30 cellular contexts compared by ENCODE assay signal in genomic region chr1:17314491-17314971, GRCh38. TPM values are rescaled to one million over a fixed set of nuclear protein-coding genes. Genes with fewer than 3 reads are reported as not detected.
A peak's percentile ranks its signal among the peaks of the same experiment; 100 is the strongest.
DNase-seq lines count a peak whose midpoint lies in the region; ATAC-seq, FAIRE-seq and TF ChIP-seq lines count a peak whose summit lies in the region.
"Had no signal": no experiment of that assay in that cellular context is flagged by ENCODE, and none has a peak within 500 bp of the region (broad histone marks: within the 10 kb centered on the region; RNA-seq: fewer than 3 reads in every experiment).

No MANE protein-coding gene starts in this region.

- FAIRE-seq in frontal cortex (lab: Jason Lieb, UNC): no peak
- FAIRE-seq: astrocyte, kidney had no signal

- H3K27ac Mint-ChIP-seq in chondrocyte (ENCODE audit: unreplicated experiment): no peak overlapping the region
- H3K27ac Mint-ChIP-seq: activated CD4-positive, alpha-beta T cell treated with anti-CD3 and anti-CD28 coated beads for 36 hours; activated CD8-positive, alpha-beta T cell treated with anti-CD3 and anti-CD28 coated beads, Interleukin-2, amount 10 ng/mL, durations not matched to agents 7 days and 5 days; activated naive CD8-positive, alpha-beta T cell treated with anti-CD3 and anti-CD28 coated beads, Interleukin-2, amount 10 ng/mL, durations not matched to agents 7 days and 5 days; HFFc6; nephron progenitor cell; T-helper 2 cell treated with Interferon-gamma antibody and Interleukin-4, amounts not matched to agents 5 μg/mL and 100 μg/mL, for 36 hours had no signal

- peaks cover 69 to 88% of the 10 kb centered on the region in 2 experiments for H3K4me1 ChIP-seq in neutrophil (ENCODE audit: control insufficient read depth in 1 of 2, insufficient read depth in 1 of 2, low read depth in 1 of 2, low read length in 1 of 2)
- H3K4me1 ChIP-seq: right atrium auricular region, suprapubic skin had no signal

- H3K4me3 ChIP-seq in neutrophil (ENCODE audit: low read depth in 1 of 2, low read length in 1 of 2): no peak overlapping the region
- H3K4me3 ChIP-seq: BLaER1 treated with 17β-estradiol and CSF1 and Interleukin-3, amounts not matched to agents 10 nM and 100 nM; dorsolateral prefrontal cortex; right atrium auricular region; suprapubic skin had no signal

- peaks cover 26% of the 10 kb centered on the region for H3K4me1 Mint-ChIP-seq in chondrocyte (ENCODE audit: low read depth)
- H3K4me1 Mint-ChIP-seq: central memory CD8-positive, alpha-beta T cell had no signal

- peak overlapping the region; percentile 73 for H3K27ac ChIP-seq in neutrophil
- H3K27ac ChIP-seq: BLaER1 treated with 17β-estradiol and CSF1 and Interleukin-3, amounts not matched to agents 10 nM and 100 nM; dorsolateral prefrontal cortex; right atrium auricular region; suprapubic skin had no signal

- no peaks in the 10 kb centered on the region for H3K27me3 ChIP-seq in neutrophil
- H3K27me3 ChIP-seq: BLaER1 treated with 17β-estradiol and CSF1 and Interleukin-3, amounts not matched to agents 10 nM and 100 nM; right atrium auricular region had no signal

- ATAC-seq in GM19455 (IDR thresholded peaks at IDR 0.05; ENCODE audit: unreplicated experiment) (no peak), HG03469 (IDR thresholded peaks at IDR 0.05; ENCODE audit: unreplicated experiment) (no peak)
- ATAC-seq: activated CD4-positive, alpha-beta T cell treated with anti-CD3 and anti-CD28 coated beads for 36 hours; activated CD8-positive, alpha-beta T cell treated with anti-CD3 and anti-CD28 coated beads, Interleukin-2, amount 10 ng/mL, durations not matched to agents 7 days and 5 days had no signal

- DNase-seq in DMS 273 (lab: John Stamatoyannopoulos, UW; ENCODE audit: unreplicated experiment) (peak; percentile 85), LHCN-M2 (ENCODE audit: low read depth) (peak; percentile 83), chondrocyte (ENCODE audit: low spot score) (peak; percentile 75), NCI-H2107 treated with DMSO at 0.1 percent for 48 hours (lab: John Stamatoyannopoulos, UW; ENCODE audit: unreplicated experiment) (no peak), frontal cortex (ENCODE audit: low spot score in 2 of 2) (no peak)
- DNase-seq: activated CD4-positive, alpha-beta T cell treated with anti-CD3 and anti-CD28 coated beads for 36 hours; activated CD8-positive, alpha-beta T cell treated with anti-CD3 and anti-CD28 coated beads, Interleukin-2, amount 10 ng/mL, durations not matched to agents 7 days and 5 days; activated effector memory CD4-positive, alpha-beta T cell treated with Interleukin-2 at 50 U/mL for 16 hours; activated naive CD8-positive, alpha-beta T cell treated with anti-CD3 and anti-CD28 coated beads, Interleukin-2, amount 10 ng/mL, durations not matched to agents 7 days and 5 days; COR-L47; DND-41; dorsolateral prefrontal cortex; HFFc6; kidney; MM.1S; NCI-H2029; NCI-H69; nephron progenitor cell; stimulated activated naive CD4-positive, alpha-beta T cell had no signal

- TF ChIP-seq CTCF in chondrocyte (IDR thresholded peaks at IDR 0.05) (no peak), neutrophil (IDR thresholded peaks at IDR 0.05) (no peak)

- H3K36me3 Mint-ChIP-seq in chondrocyte (ENCODE audit: low read depth): no peaks in the 10 kb centered on the region
- H3K36me3 Mint-ChIP-seq: activated naive CD8-positive, alpha-beta T cell treated with anti-CD3 and anti-CD28 coated beads, Interleukin-2, amount 10 ng/mL, durations not matched to agents 7 days and 5 days had no signal

- no peak overlapping the region for H3K4me3 Mint-ChIP-seq in chondrocyte (ENCODE audit: unreplicated experiment)
- H3K4me3 Mint-ChIP-seq: activated CD4-positive, alpha-beta T cell treated with anti-CD3 and anti-CD28 coated beads for 36 hours; activated CD8-positive, alpha-beta T cell treated with anti-CD3 and anti-CD28 coated beads, Interleukin-2, amount 10 ng/mL, durations not matched to agents 7 days and 5 days; activated naive CD8-positive, alpha-beta T cell treated with anti-CD3 and anti-CD28 coated beads, Interleukin-2, amount 10 ng/mL, durations not matched to agents 7 days and 5 days; central memory CD8-positive, alpha-beta T cell; HFFc6; nephron progenitor cell; T-helper 2 cell treated with Interferon-gamma antibody and Interleukin-4, amounts not matched to agents 5 μg/mL and 100 μg/mL, for 36 hours had no signal

- H3K9me3 ChIP-seq in neutrophil: no peaks in the 10 kb centered on the region
- H3K9me3 ChIP-seq: right atrium auricular region, suprapubic skin had no signal

- H3K36me3 ChIP-seq in neutrophil: peaks cover 56% of the 10 kb centered on the region
- H3K36me3 ChIP-seq: BLaER1 treated with 17β-estradiol and CSF1 and Interleukin-3, amounts not matched to agents 10 nM and 100 nM; right atrium auricular region; suprapubic skin had no signal

- H3K27me3 Mint-ChIP-seq in chondrocyte (ENCODE audit: low read depth): no peaks in the 10 kb centered on the region

- H3K9me3 Mint-ChIP-seq in chondrocyte (ENCODE audit: low read depth): peaks cover 5% of the 10 kb centered on the region
- H3K9me3 Mint-ChIP-seq: activated naive CD8-positive, alpha-beta T cell treated with anti-CD3 and anti-CD28 coated beads, Interleukin-2, amount 10 ng/mL, durations not matched to agents 7 days and 5 days; central memory CD8-positive, alpha-beta T cell; HFFc6; T-helper 2 cell treated with Interferon-gamma antibody and Interleukin-4, amounts not matched to agents 5 μg/mL and 100 μg/mL, for 36 hours had no signal

RNA-seq across cellular contexts. Expression of gene PADI4, which starts 6.5 kb away (rescaled TPM):
- not detected in 2 replicates for total RNA-seq in LHCN-M2 (2014; rRNA removed)
- polyA plus RNA-seq in LHCN-M2 (2012): not detected
- 0.60 TPM in 1 of 3 replicates, not detected in the others for total RNA-seq in chondrocyte
- total RNA-seq in frontal cortex: 0.41 TPM
- total RNA-seq: astrocyte, HFFc6 had no signal

RNA-seq across cellular contexts. Expression of gene PADI6, which starts 57.5 kb away (rescaled TPM):
- not detected in 2 replicates for total RNA-seq in LHCN-M2 (2014; rRNA removed)
- polyA plus RNA-seq in LHCN-M2 (2012): not detected
- not detected in 3 replicates for total RNA-seq in chondrocyte
- total RNA-seq in frontal cortex: not detected
- total RNA-seq: activated CD4-positive, alpha-beta T cell treated with anti-CD3 and anti-CD28 coated beads for 36 hours; activated CD8-positive, alpha-beta T cell treated with anti-CD3 and anti-CD28 coated beads, Interleukin-2, amount 10 ng/mL, durations not matched to agents 7 days and 5 days; activated naive CD8-positive, alpha-beta T cell treated with anti-CD3 and anti-CD28 coated beads, Interleukin-2, amount 10 ng/mL, durations not matched to agents 7 days and 5 days; astrocyte; dorsolateral prefrontal cortex; HFFc6; kidney; lower leg skin; right atrium auricular region; suprapubic skin; ureter had no signal

Comparison
In these comparisons a context has a peak if more than half of its experiments do, and no peak if none do; other contexts are left out.
1. DNase-seq: peak in DMS 273 (single experiment), LHCN-M2 (single experiment) and chondrocyte (single experiment); none in NCI-H2107 treated with DMSO at 0.1 percent for 48 hours (single experiment) and frontal cortex (0 of 2).